In genomic region chr6:110712238-110712637, GRCh38 we compare ENCODE assay signal across 19 cellular contexts.
DNase-seq lines count a peak whose midpoint lies in the region; ATAC-seq, FAIRE-seq and TF ChIP-seq lines count a peak whose summit lies in the region.
"Had no signal": no experiment of that assay in that cellular context is flagged by ENCODE, and none has a peak within 500 bp of the region (broad histone marks: within the 10 kb centered on the region; RNA-seq: fewer than 3 reads in every experiment).

No MANE protein-coding gene starts in this region.

- DNase-seq in A549 (ENCODE audit: low read depth in 1 of 2, low spot score in 1 of 2) (no peak), GM12892 (ENCODE audit: insufficient read length) (no peak), naive B cell (no peak), NCI-H446 (lab: John Stamatoyannopoulos, UW) (no peak), foreskin fibroblast (no peak)
- DNase-seq: 8988T; Caco-2; CD4-positive, CD25-positive, alpha-beta regulatory T cell; CD8-positive, alpha-beta T cell; DMS153; DND-41; H7; HCEC 1CT had no signal

- TF ChIP-seq POLR2A in A549 (IDR thresholded peaks at IDR 0.05; ENCODE audit: low read length) (no peak), GM12892 (IDR thresholded peaks at IDR 0.05; ENCODE audit: low read depth, low read length) (no peak)

- ATAC-seq in A549 = no peak
- ATAC-seq in activated T-helper 17 cell treated with anti-CD3 and anti-CD28 coated beads, Interleukin-2, amount 50 U/mL, for 72 hours (replicated peaks) = no peak
- no peak for ATAC-seq in naive B cell (ENCODE audit: low read depth in 2 of 2)
- ATAC-seq in HG02588 (IDR thresholded peaks at IDR 0.05; ENCODE audit: unreplicated experiment) = no peak
- ATAC-seq: CD8-positive, alpha-beta T cell had no signal

- no peaks in the 10 kb centered on the region for H3K27me3 Mint-ChIP-seq in activated T-helper 17 cell treated with anti-CD3 and anti-CD28 coated beads, Interleukin-2, amount 50 U/mL, for 72 hours
- no peaks in the 10 kb centered on the region for H3K27me3 Mint-ChIP-seq in naive B cell
- H3K27me3 Mint-ChIP-seq: CD4-positive, CD25-positive, alpha-beta regulatory T cell had no signal

- H3K27ac ChIP-seq in A549 = no peak overlapping the region
- H3K27ac ChIP-seq: BLaER1, C4-2B had no signal

- H3K9me3 ChIP-seq in A549 = no peaks in the 10 kb centered on the region
- H3K9me3 ChIP-seq: BLaER1, Caco-2 had no signal

- POLR2A ChIA-PET in A549 (lab: Yijun Ruan, JAX) = no interaction called here

- H3K4me3 Mint-ChIP-seq in activated T-helper 17 cell treated with anti-CD3 and anti-CD28 coated beads, Interleukin-2, amount 50 U/mL, for 72 hours = no peak overlapping the region
- no peak overlapping the region for H3K4me3 Mint-ChIP-seq in naive B cell
- H3K4me3 Mint-ChIP-seq: CD4-positive, CD25-positive, alpha-beta regulatory T cell; CD8-positive, alpha-beta T cell had no signal

- no peak for TF ChIP-seq CTCF in A549 (IDR thresholded peaks at IDR 0.05)
- TF ChIP-seq CTCF in foreskin fibroblast (IDR thresholded peaks at IDR 0.05; ENCODE audit: low read depth, low read length) = no peak

- no peaks in the 10 kb centered on the region for H3K36me3 Mint-ChIP-seq in activated T-helper 17 cell treated with anti-CD3 and anti-CD28 coated beads, Interleukin-2, amount 50 U/mL, for 72 hours (ENCODE audit: low read depth)
- H3K36me3 Mint-ChIP-seq in naive B cell = peaks cover 7 to 16% of the 10 kb centered on the region in 2 donors

- peak overlapping the region; percentile 10 for H3K27ac Mint-ChIP-seq in activated T-helper 17 cell treated with anti-CD3 and anti-CD28 coated beads, Interleukin-2, amount 50 U/mL, for 72 hours
- peak overlapping the region in 5 of 6 donors; percentile 48 to 93 (median 70) for H3K27ac Mint-ChIP-seq in naive B cell
- H3K27ac Mint-ChIP-seq: CD4-positive, CD25-positive, alpha-beta regulatory T cell; CD8-positive, alpha-beta T cell had no signal

- H3K9me3 Mint-ChIP-seq in activated T-helper 17 cell treated with anti-CD3 and anti-CD28 coated beads, Interleukin-2, amount 50 U/mL, for 72 hours = no peaks in the 10 kb centered on the region
- no peaks in the 10 kb centered on the region for H3K9me3 Mint-ChIP-seq in naive B cell
- H3K9me3 Mint-ChIP-seq: CD4-positive, CD25-positive, alpha-beta regulatory T cell; CD8-positive, alpha-beta T cell had no signal

- no peak overlapping the region for H3K4me2 ChIP-seq in A549
- H3K4me2 ChIP-seq: BLaER1 had no signal

- 93% methylated on average over 3 of the region's 3 CpGs for WGBS in A549 (ENCODE audit: missing lambda C conversion rate)

- no peak for FAIRE-seq in A549 (lab: Jason Lieb, UNC)
- peak; percentile 33 for FAIRE-seq in GM12892 (lab: Jason Lieb, UNC)
- FAIRE-seq: G401.6, H1 had no signal

- H3K4me1 Mint-ChIP-seq in activated T-helper 17 cell treated with anti-CD3 and anti-CD28 coated beads, Interleukin-2, amount 50 U/mL, for 72 hours = no peaks in the 10 kb centered on the region
- peaks cover 15 to 27% (median 20%) of the 10 kb centered on the region in 3 donors for H3K4me1 Mint-ChIP-seq in naive B cell

- CTCF ChIA-PET in A549 (lab: Yijun Ruan, JAX) = interaction anchor here (0.6 kb wide), 1 partner anchor 98 kb away, joined by 3 read pairs; no protein-coding TSS in a partner anchor

- H3K4me3 ChIP-seq in A549 (no peak overlapping the region), foreskin fibroblast (ENCODE audit: low read depth in 1 of 2, low read length in 2 of 2) (no peak overlapping the region)
- H3K4me3 ChIP-seq: BLaER1 had no signal

- TF ChIP-seq RAD21 in A549 (conservative IDR thresholded peaks at IDR 0.05 in 1 of 2, IDR thresholded peaks at IDR 0.05 in 1 of 2) = no peak

- peaks cover 6% of the 10 kb centered on the region; the same call in 2 of the 3 replicates for H3K4me1 ChIP-seq in A549
- H3K4me1 ChIP-seq: BLaER1, Caco-2 had no signal

- TF ChIP-seq EP300 in A549 (IDR thresholded peaks at IDR 0.05) = no peak

TF ChIP-seq in A549, 52 proteins besides CTCF, POLR2A, EP300 and RAD21:
- TF ChIP-seq FOSL2 (IDR thresholded peaks at IDR 0.05) = no peak
- no peak for TF ChIP-seq FOSL2 (CRISPR knock-in tag; IDR thresholded peaks at IDR 0.05)
- peak; percentile 44 for TF ChIP-seq MAFK (IDR thresholded peaks at IDR 0.05; ENCODE audit: partially characterized antibody)
- TF ChIP-seq NPAS2 (CRISPR knock-in tag; IDR thresholded peaks at IDR 0.05; ENCODE audit: borderline replicate concordance) = no peak
TF ChIP-seq in A549: peak in this region for 1.
